26 cellular contexts compared by ENCODE assay signal in the genomic region with DNA sequence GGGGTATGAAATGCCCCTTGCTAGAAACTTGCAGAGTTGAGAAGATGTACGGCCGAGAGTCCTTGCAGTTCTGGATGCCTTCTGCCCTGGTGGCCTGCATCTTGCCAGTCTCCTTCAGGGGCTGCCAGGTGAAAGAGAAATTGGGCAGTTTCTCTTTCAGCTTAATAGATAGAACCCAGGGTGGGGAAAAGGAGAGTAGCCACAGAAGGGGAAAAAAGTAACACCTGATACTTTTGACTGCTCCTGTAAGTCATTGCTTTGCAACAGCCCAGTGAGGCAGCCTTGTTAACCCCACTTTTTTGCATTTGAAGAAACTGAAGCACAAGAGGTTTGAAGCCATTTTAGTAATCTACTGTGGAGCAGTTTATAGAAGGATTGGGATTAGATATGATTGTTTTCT. TPM values are rescaled to one million over a fixed set of nuclear protein-coding genes. Genes with fewer than 3 reads are reported as not detected.
A peak's percentile ranks its signal among the peaks of the same experiment; 100 is the strongest.
DNase-seq lines count a peak whose midpoint lies in the region; ATAC-seq and TF ChIP-seq lines count a peak whose summit lies in the region.
"Had no signal": no experiment of that assay in that cellular context is flagged by ENCODE, and none has a peak within 500 bp of the region (broad histone marks: within the 10 kb centered on the region; RNA-seq: fewer than 3 reads in every experiment).

No MANE protein-coding gene starts in this region.

- H3K4me3 ChIP-seq in GM12865 (ENCODE audit: low read depth, low read length) (no peak overlapping the region), vagina (no peak overlapping the region), gastrocnemius medialis (no peak overlapping the region)
- H3K4me3 ChIP-seq: Peyer's patch had no signal

- ATAC-seq in GM19324 (IDR thresholded peaks at IDR 0.05; ENCODE audit: low FRiP score, unreplicated experiment) (peak; percentile 50), GM21723 (IDR thresholded peaks at IDR 0.05; ENCODE audit: unreplicated experiment) (peak; percentile 58), HG03045 (IDR thresholded peaks at IDR 0.05; ENCODE audit: unreplicated experiment) (peak; percentile 61), HG03469 (IDR thresholded peaks at IDR 0.05; ENCODE audit: unreplicated experiment) (no peak), gastrocnemius medialis (no peak)
- ATAC-seq: CD8-positive, alpha-beta T cell; HCT116; SK-N-SH treated with all-trans-retinoic acid at 6 μM for 48 hours had no signal

- TF ChIP-seq CTCF in GM12865 (IDR thresholded peaks at IDR 0.05; ENCODE audit: insufficient read depth, low read depth, low read length, missing control alignments) (no peak), vagina (IDR thresholded peaks at IDR 0.05) (no peak), gastrocnemius medialis (IDR thresholded peaks at IDR 0.05 in 4 of 5, conservative IDR thresholded peaks at IDR 0.05 in 1 of 5) (no peak)

- intact Hi-C loops in vagina (cut with DNase I) (no loop called here), gastrocnemius medialis (cut with DNase I; ENCODE audit: low total_unique reads) (no loop called here)

- H3K36me3 ChIP-seq in vagina (peaks cover 0 to 36% of the 10 kb centered on the region in 2 donors), gastrocnemius medialis (peaks cover 0 to 34% of the 10 kb centered on the region in 2 donors)

- DNase-seq in GM12865 (ENCODE audit: low read depth) = peak; percentile 26
- DNase-seq in vagina (ENCODE audit: extremely low spot score in 2 of 2) = no peak
- no peak for DNase-seq in gastrocnemius medialis
- no peak for DNase-seq in HCEC 1CT
- DNase-seq: AML-193; C1 segment of cervical spinal cord; CD8-positive, alpha-beta T cell; DMS153; GOT3; IMR-90; Kasumi-1; NCI-H1417; NCI-H1694 treated with DMSO at 0.1 percent for 48 hours; NCI-H2081 treated with DMSO at 0.1 percent for 48 hours; NCI-H2171 treated with DMSO at 0.1 percent for 48 hours; NCI-H524 treated with DMSO at 0.1 percent for 48 hours; NCI-H82; Peyer's patch; T-helper 1 cell; T-helper 9 cell had no signal

- no peaks in the 10 kb centered on the region for H3K9me3 ChIP-seq in vagina
- H3K9me3 ChIP-seq in gastrocnemius medialis = no peaks in the 10 kb centered on the region
- H3K9me3 ChIP-seq: Peyer's patch had no signal

- no peaks in the 10 kb centered on the region for H3K4me1 ChIP-seq in vagina
- H3K4me1 ChIP-seq in gastrocnemius medialis = no peaks in the 10 kb centered on the region
- H3K4me1 ChIP-seq: Peyer's patch had no signal

- H3K27ac ChIP-seq in vagina (no peak overlapping the region), gastrocnemius medialis (no peak overlapping the region)
- H3K27ac ChIP-seq: Peyer's patch had no signal

- in situ Hi-C loops in gastrocnemius medialis (cut with MboI; ENCODE audit: low sequenced_read_pairs in 4 of 4) = loop anchor here in 3 of 4 donors (25.0 kb wide), 3 partner anchors 254 to 829 kb away; a partner anchor contains a TSS

- H3K27me3 ChIP-seq in vagina (no peaks in the 10 kb centered on the region), gastrocnemius medialis (no peaks in the 10 kb centered on the region)
- H3K27me3 ChIP-seq: Peyer's patch had no signal

- TF ChIP-seq POLR2A in vagina (IDR thresholded peaks at IDR 0.05) = no peak
- TF ChIP-seq POLR2A in gastrocnemius medialis (IDR thresholded peaks at IDR 0.05) = no peak

RNA-seq across cellular contexts. Expression of a gene that starts 27.6 kb away (rescaled TPM):
- total RNA-seq in vagina (10.8 TPM), gastrocnemius medialis (1 to 10 TPM; 2.0 to 5.0 (median 3.8) TPM)

RNA-seq across cellular contexts. Expression of a gene that starts 28.8 kb away (rescaled TPM):
- total RNA-seq in vagina = 9.6 TPM
- 1 to 10 TPM in 3 of 4 donors, under 1 TPM in 1; 0.69 to 1.6 (median 1.6) TPM for total RNA-seq in gastrocnemius medialis

Comparison
In these comparisons a context has a peak if more than half of its experiments do, and no peak if none do; other contexts are left out.
1. ATAC-seq: peak in GM19324 (single experiment), GM21723 (single experiment) and HG03045 (single experiment); none in HG03469 (single experiment) and gastrocnemius medialis (0 of 2).